ENCODE assay signal across 17 cellular contexts in the genomic region with DNA sequence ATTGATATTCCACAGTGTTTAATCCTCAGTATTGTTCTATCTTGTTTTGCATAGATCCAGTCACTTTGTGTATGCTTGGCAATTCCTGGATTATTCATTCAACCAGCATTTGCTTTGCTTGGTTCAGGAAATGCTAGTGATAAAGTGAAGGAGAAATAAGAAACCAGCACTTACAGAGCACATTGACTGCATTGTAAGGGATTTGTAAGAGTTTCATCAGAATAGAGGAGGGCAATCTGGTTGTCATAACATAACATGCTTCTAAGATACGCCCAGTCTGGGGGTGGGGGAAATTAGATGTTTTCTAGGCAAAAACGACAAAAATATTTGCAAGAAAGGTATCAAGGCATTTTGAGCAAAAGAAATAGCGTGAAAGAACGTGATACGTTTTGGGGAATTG. TPM values are rescaled to one million over a fixed set of nuclear protein-coding genes. Genes with fewer than 3 reads are reported as not detected.
DNase-seq lines count a peak whose midpoint lies in the region; ATAC-seq, FAIRE-seq and TF ChIP-seq lines count a peak whose summit lies in the region.
"Had no signal": no experiment of that assay in that cellular context is flagged by ENCODE, and none has a peak within 500 bp of the region (broad histone marks: within the 10 kb centered on the region; RNA-seq: fewer than 3 reads in every experiment).

No MANE protein-coding gene starts in this region.

- TF ChIP-seq CTCF in gastrocnemius medialis (IDR thresholded peaks at IDR 0.05 in 4 of 5, conservative IDR thresholded peaks at IDR 0.05 in 1 of 5) (no peak), neural progenitor cell (IDR thresholded peaks at IDR 0.05) (no peak)

- DNase-seq in activated T-cell treated with anti-CD3 and anti-CD28 coated beads, Interleukin-2, amount 50 U/mL, for 24 hours: no peak
- DNase-seq in activated T-cell treated with anti-CD3 and anti-CD28 coated beads for 4 hours: no peak
- no peak for DNase-seq in SK-N-MC (ENCODE audit: low read depth, low spot score)
- DNase-seq in fibroblast of gingiva (ENCODE audit: low read depth): peak; percentile 24
- no peak for DNase-seq in gastrocnemius medialis
- no peak for DNase-seq in urothelium cell line (ENCODE audit: low spot score)
- no peak for DNase-seq in neural progenitor cell (ENCODE audit: low spot score)
- DNase-seq: activated naive CD8-positive, alpha-beta T cell treated with anti-CD3 and anti-CD28 coated beads, Interleukin-2, amount 10 ng/mL, durations not matched to agents 7 days and 5 days; dermis blood vessel endothelial cell; DND-41; NCI-H1105; NCI-H526; nucleus accumbens; T-helper 2 cell had no signal

- no peak for ATAC-seq in gastrocnemius medialis
- no peak for ATAC-seq in HG02970 (IDR thresholded peaks at IDR 0.05; ENCODE audit: low FRiP score, unreplicated experiment)

- H3K4me3 Mint-ChIP-seq in activated T-cell treated with anti-CD3 and anti-CD28 coated beads, Interleukin-2, amount 50 U/mL, for 24 hours: no peak overlapping the region
- H3K4me3 Mint-ChIP-seq in neural progenitor cell: no peak overlapping the region
- H3K4me3 Mint-ChIP-seq: activated naive CD8-positive, alpha-beta T cell treated with anti-CD3 and anti-CD28 coated beads, Interleukin-2, amount 10 ng/mL, durations not matched to agents 7 days and 5 days had no signal

- H3K9ac ChIP-seq in SK-N-MC (ENCODE audit: insufficient read length) (no peak overlapping the region), neural progenitor cell (no peak overlapping the region)

- peaks cover 61% of the 10 kb centered on the region for H3K4me1 Mint-ChIP-seq in activated T-cell treated with anti-CD3 and anti-CD28 coated beads, Interleukin-2, amount 50 U/mL, for 24 hours (ENCODE audit: low read depth)
- H3K4me1 Mint-ChIP-seq in neural progenitor cell: no peaks in the 10 kb centered on the region

- intact Hi-C loops in gastrocnemius medialis (cut with DNase I; ENCODE audit: low total_unique reads): loop anchor here (10.0 kb wide), 1 partner anchor 205 kb away; no protein-coding TSS in a partner anchor

- no peak overlapping the region for H3K4me3 ChIP-seq in SK-N-MC
- H3K4me3 ChIP-seq in gastrocnemius medialis: no peak overlapping the region
- no peak overlapping the region for H3K4me3 ChIP-seq in neural progenitor cell

- no peak for FAIRE-seq in urothelium cell line (lab: Jason Lieb, UNC)
- FAIRE-seq: GM12892, RCC 7860 had no signal

- H3K4me2 ChIP-seq in neural progenitor cell: no peak overlapping the region

- H3K9me3 Mint-ChIP-seq in activated T-cell treated with anti-CD3 and anti-CD28 coated beads, Interleukin-2, amount 50 U/mL, for 24 hours: no peaks in the 10 kb centered on the region
- no peaks in the 10 kb centered on the region for H3K9me3 Mint-ChIP-seq in neural progenitor cell
- H3K9me3 Mint-ChIP-seq: activated naive CD8-positive, alpha-beta T cell treated with anti-CD3 and anti-CD28 coated beads, Interleukin-2, amount 10 ng/mL, durations not matched to agents 7 days and 5 days had no signal

- H4K20me1 ChIP-seq in neural progenitor cell (ENCODE audit: low read depth): peaks cover 72% of the 10 kb centered on the region

- H3K4me1 ChIP-seq in gastrocnemius medialis: peaks cover 29 to 41% of the 10 kb centered on the region in 2 donors
- H3K4me1 ChIP-seq in neural progenitor cell: no peaks in the 10 kb centered on the region

- H3K27ac Mint-ChIP-seq in activated T-cell treated with anti-CD3 and anti-CD28 coated beads, Interleukin-2, amount 50 U/mL, for 24 hours: peak overlapping the region; percentile 56
- H3K27ac Mint-ChIP-seq in neural progenitor cell: no peak overlapping the region
- H3K27ac Mint-ChIP-seq: activated naive CD8-positive, alpha-beta T cell treated with anti-CD3 and anti-CD28 coated beads, Interleukin-2, amount 10 ng/mL, durations not matched to agents 7 days and 5 days had no signal

- H3K27me3 ChIP-seq in gastrocnemius medialis (no peaks in the 10 kb centered on the region), neural progenitor cell (no peaks in the 10 kb centered on the region)

- H3K36me3 ChIP-seq in SK-N-MC (ENCODE audit: insufficient read depth, low read length) (peaks cover 43% of the 10 kb centered on the region), gastrocnemius medialis (no peaks in the 10 kb centered on the region), neural progenitor cell (peaks cover 7% of the 10 kb centered on the region)

- no peak overlapping the region for H2AFZ ChIP-seq in neural progenitor cell (replicated peaks)

- H3K36me3 Mint-ChIP-seq in activated T-cell treated with anti-CD3 and anti-CD28 coated beads, Interleukin-2, amount 50 U/mL, for 24 hours (ENCODE audit: low read depth): peaks cover 80% of the 10 kb centered on the region
- peaks cover 14% of the 10 kb centered on the region for H3K36me3 Mint-ChIP-seq in neural progenitor cell

- no peaks in the 10 kb centered on the region for H3K27me3 Mint-ChIP-seq in activated T-cell treated with anti-CD3 and anti-CD28 coated beads, Interleukin-2, amount 50 U/mL, for 24 hours
- H3K27me3 Mint-ChIP-seq in neural progenitor cell (ENCODE audit: insufficient read depth, low read depth): no peaks in the 10 kb centered on the region
- H3K27me3 Mint-ChIP-seq: activated naive CD8-positive, alpha-beta T cell treated with anti-CD3 and anti-CD28 coated beads, Interleukin-2, amount 10 ng/mL, durations not matched to agents 7 days and 5 days had no signal

- H3K9me3 ChIP-seq in SK-N-MC (ENCODE audit: low read depth, low read length) (no peaks in the 10 kb centered on the region), gastrocnemius medialis (no peaks in the 10 kb centered on the region), neural progenitor cell (ENCODE audit: low read depth) (no peaks in the 10 kb centered on the region)

- H3F3A ChIP-seq in neural progenitor cell (ENCODE audit: low read depth): peaks cover 4% of the 10 kb centered on the region

- in situ Hi-C loops in gastrocnemius medialis (cut with MboI; ENCODE audit: low sequenced_read_pairs in 4 of 4): no loop called here

- TF ChIP-seq POLR2A in gastrocnemius medialis (IDR thresholded peaks at IDR 0.05): no peak

- peaks cover 96% of the 10 kb centered on the region for H3K79me2 ChIP-seq in neural progenitor cell (ENCODE audit: low read depth)

- H3K27ac ChIP-seq in SK-N-MC (peak overlapping the region; percentile 71; the same call in 1 of the 2 replicates), gastrocnemius medialis (peak overlapping the region; percentile 2 to 53 (median 52)), neural progenitor cell (no peak overlapping the region)

RNA-seq across cellular contexts. Expression of a gene that starts 40.4 kb away (rescaled TPM):
- 10 to 100 TPM; 16.9 to 26.0 (median 23.1) TPM for total RNA-seq in gastrocnemius medialis
- 55.7 and 57.1 TPM in 2 replicates for total RNA-seq in neural progenitor cell (ENCODE audit: low replicate concordance)
